ENCODE assay signal across 7 cellular contexts in genomic region chr10:31808258-31809218, GRCh38.
DNase-seq lines count a peak whose midpoint lies in the region; ATAC-seq and TF ChIP-seq lines count a peak whose summit lies in the region.

No MANE protein-coding gene starts in this region.

- no peaks in the 10 kb centered on the region for H3K27me3 Mint-ChIP-seq in activated T-cell treated with anti-CD3 and anti-CD28 coated beads, Interleukin-2, amount 50 U/mL, for 24 hours

- no peak overlapping the region for H2BK15ac ChIP-seq in neuronal stem cell (ENCODE audit: low read length)

- no peaks in the 10 kb centered on the region for H3K27me3 ChIP-seq in neuronal stem cell (ENCODE audit: control insufficient read depth in 3 of 3, insufficient read depth in 3 of 3, low read depth in 1 of 3, low read length in 3 of 3)

- no peak overlapping the region for H3K23ac ChIP-seq in neuronal stem cell (ENCODE audit: low read depth, low read length, poor library complexity)

- no peak overlapping the region for H3K9ac ChIP-seq in neuronal stem cell (ENCODE audit: low read depth, low read length, poor library complexity)

- H3K4me1 Mint-ChIP-seq in activated T-cell treated with anti-CD3 and anti-CD28 coated beads, Interleukin-2, amount 50 U/mL, for 24 hours (ENCODE audit: low read depth), result peaks cover 8% of the 10 kb centered on the region

- H3K9me3 ChIP-seq in neuronal stem cell (replicated peaks in 1 of 2; ENCODE audit: control insufficient read depth in 2 of 2, insufficient read depth in 1 of 2, low read depth in 1 of 2, low read length in 2 of 2), result no peaks in the 10 kb centered on the region

- no peak overlapping the region for H4K8ac ChIP-seq in neuronal stem cell (ENCODE audit: low read depth, low read length)

- no peak overlapping the region for H2AK5ac ChIP-seq in neuronal stem cell (ENCODE audit: low read depth, low read length)

- H2BK5ac ChIP-seq in neuronal stem cell (ENCODE audit: low read length), result no peak overlapping the region

- no peak overlapping the region for H4K91ac ChIP-seq in neuronal stem cell (ENCODE audit: low read depth, low read length, poor library complexity)

- WGBS in neuronal stem cell (ENCODE audit: extremely low coverage in 2 of 2, insufficient read length in 2 of 2, insufficient replicate concordance in 1 of 2), 2 donors, result no CpG with 5 or more reads among the region's 6 CpGs

- TF ChIP-seq CTCF in foreskin fibroblast (IDR thresholded peaks at IDR 0.05; ENCODE audit: low read depth, low read length), result peak; percentile 19

- no peak overlapping the region for H2BK120ac ChIP-seq in neuronal stem cell (ENCODE audit: low read depth, low read length)

- H2BK12ac ChIP-seq in neuronal stem cell (ENCODE audit: low read length), result no peak overlapping the region

- peaks cover 23% of the 10 kb centered on the region for H3K36me3 Mint-ChIP-seq in activated T-cell treated with anti-CD3 and anti-CD28 coated beads, Interleukin-2, amount 50 U/mL, for 24 hours (ENCODE audit: low read depth)

- H3K79me1 ChIP-seq in neuronal stem cell (ENCODE audit: low read depth, low read length), result no peaks in the 10 kb centered on the region

- no peak overlapping the region for H3K4me2 ChIP-seq in neuronal stem cell (ENCODE audit: insufficient read depth, low read length, poor library complexity, severe bottlenecking)

- no peak overlapping the region for H3K14ac ChIP-seq in neuronal stem cell (ENCODE audit: low read length)

- peak overlapping the region; percentile 43 for H3K4me3 Mint-ChIP-seq in activated T-cell treated with anti-CD3 and anti-CD28 coated beads, Interleukin-2, amount 50 U/mL, for 24 hours

- H3K4ac ChIP-seq in neuronal stem cell (ENCODE audit: low read length), result no peak overlapping the region

- H3K18ac ChIP-seq in neuronal stem cell (ENCODE audit: low read length), result no peak overlapping the region

- H3K27ac ChIP-seq in neuronal stem cell (replicated peaks; ENCODE audit: low read length), result no peak overlapping the region

- DNase-seq in DMS79 (lab: John Stamatoyannopoulos, UW) (peak; percentile 0), NAMALWA (ENCODE audit: low spot score) (peak; percentile 78), foreskin fibroblast (peak; percentile 43 to 81), neuronal stem cell (ENCODE audit: low spot score) (peak; percentile 47)
- DNase-seq in activated T-cell treated with anti-CD3 and anti-CD28 coated beads, Interleukin-2, amount 50 U/mL, for 24 hours, result peak; percentile 38
- DNase-seq in activated effector memory CD4-positive, alpha-beta T cell treated with anti-CD3 and anti-CD28 coated beads, Interleukin-2, amount 50 U/mL, for 16 hours, result no peak

- H3K4me1 ChIP-seq in neuronal stem cell (ENCODE audit: control insufficient read depth in 2 of 2, insufficient read depth in 1 of 2, low read depth in 1 of 2, low read length in 2 of 2), result no peaks in the 10 kb centered on the region

- no peaks in the 10 kb centered on the region for H3K9me3 Mint-ChIP-seq in activated T-cell treated with anti-CD3 and anti-CD28 coated beads, Interleukin-2, amount 50 U/mL, for 24 hours

- peak overlapping the region; percentile 32 to 63 for H3K4me3 ChIP-seq in foreskin fibroblast (ENCODE audit: low read depth in 1 of 2, low read length in 2 of 2)
- H3K4me3 ChIP-seq in neuronal stem cell (ENCODE audit: low read length in 2 of 2), result no peak overlapping the region

- H2AFZ ChIP-seq in neuronal stem cell (ENCODE audit: low read length), result no peak overlapping the region

- peaks cover 2 to 67% of the 10 kb centered on the region in 2 donors for H3K36me3 ChIP-seq in neuronal stem cell (replicated peaks in 1 of 2; ENCODE audit: control insufficient read depth in 2 of 2, insufficient read depth in 2 of 2, low read length in 2 of 2)

- peak overlapping the region; percentile 85 for H3K27ac Mint-ChIP-seq in activated T-cell treated with anti-CD3 and anti-CD28 coated beads, Interleukin-2, amount 50 U/mL, for 24 hours

- ATAC-seq in GM19351 (IDR thresholded peaks at IDR 0.05; ENCODE audit: unreplicated experiment), result peak; percentile 55

Comparison
In these comparisons a context has a peak if more than half of its experiments do, and no peak if none do; other contexts are left out.
1. H3K4me3 ChIP-seq: peak in foreskin fibroblast (2 of 2); none in neuronal stem cell (0 of 2).